In genomic region chr16:4957720-4958509, GRCh38 we compare ENCODE assay signal across 7 cellular contexts. TPM values are rescaled to one million over a fixed set of nuclear protein-coding genes. Genes with fewer than 3 reads are reported as not detected.
DNase-seq lines count a peak whose midpoint lies in the region; ATAC-seq and FAIRE-seq lines count a peak whose summit lies in the region.

Gene SEC14L5, plus strand, starts transcription at chr16:4958330. Its CDS starts 994 bp downstream, at chr16:4959324.

- H3K27ac Mint-ChIP-seq in immature natural killer cell, result no peak within 1 kb of the TSS

- H3K4me1 Mint-ChIP-seq in immature natural killer cell, result peaks cover 26 to 31% of the 10 kb centered on the region in 2 donors

- 1 to 3% (median 2%) methylated on average over 46 to 56 of the region's 56 CpGs for WGBS in small intestine, 3 donors

- no peaks in the 10 kb centered on the region for H3K4me1 ChIP-seq in small intestine (ENCODE audit: control insufficient read depth in 2 of 2, insufficient read depth in 1 of 2, low read depth in 1 of 2, low read length in 1 of 2)

- DNase-seq in GM18507 (ENCODE audit: extremely low spot score, insufficient read length, low read depth), result peak; percentile 94
- peak; percentile 98 for DNase-seq in NCI-H2227 (lab: John Stamatoyannopoulos, UW; ENCODE audit: unreplicated experiment)
- DNase-seq in activated CD4-positive, CD25-positive, alpha-beta regulatory T cell treated with anti-CD3 and anti-CD28 coated beads, Interleukin-2, amount 50 U/mL, for 16 hours (ENCODE audit: low read depth, low spot score), result peak; percentile 68
- peak; percentile 88 for DNase-seq in central memory CD4-positive, alpha-beta T cell
- peak; percentile 77 to 81 (median 77) for DNase-seq in immature natural killer cell
- DNase-seq in small intestine, result peak; percentile 100

- H3K36me3 Mint-ChIP-seq in immature natural killer cell, result no peaks in the 10 kb centered on the region

- H3K27ac ChIP-seq in small intestine (ENCODE audit: low read depth in 1 of 2, low read length in 1 of 2), result peak within 1 kb of the TSS; percentile 43 to 77

- H3K9me3 ChIP-seq in small intestine (ENCODE audit: control insufficient read depth, low read depth), result no peaks in the 10 kb centered on the region

- H3K4me3 ChIP-seq in small intestine (ENCODE audit: low read depth in 1 of 2, low read length in 2 of 2), result peak within 1 kb of the TSS in 1 of 2 donors; percentile 35

- peak within 1 kb of the TSS; percentile 75 to 83 (median 79) for H3K4me3 Mint-ChIP-seq in immature natural killer cell

- peaks cover 0 to 2% (median 0%) of the 10 kb centered on the region in 6 donors for H3K9me3 Mint-ChIP-seq in immature natural killer cell

- peaks cover 11 to 18% (median 13%) of the 10 kb centered on the region in 3 donors for H3K27me3 Mint-ChIP-seq in immature natural killer cell (ENCODE audit: low read depth in 3 of 3)

- H3K36me3 ChIP-seq in small intestine (ENCODE audit: control insufficient read depth in 2 of 2, insufficient read depth in 2 of 2, low read length in 2 of 2), result no peaks in the 10 kb centered on the region

- ATAC-seq in HG03097 (IDR thresholded peaks at IDR 0.05; ENCODE audit: low FRiP score, unreplicated experiment), result peak; percentile 66

- FAIRE-seq in GM18507 (lab: Jason Lieb, UNC), result peak; percentile 93
- FAIRE-seq in small intestine (lab: Jason Lieb, UNC), result no peak

- no peaks in the 10 kb centered on the region for H3K27me3 ChIP-seq in small intestine (ENCODE audit: control insufficient read depth in 2 of 2, insufficient read depth in 2 of 2, low read length in 2 of 2)

RNA-seq across cellular contexts. Expression of gene SEC14L5, which starts in this region (rescaled TPM):
- polyA plus RNA-seq in immature natural killer cell, result not detected
- under 1 TPM in 2 of 3 donors, not detected in 1; 0.16 to 0.27 TPM for polyA plus RNA-seq in small intestine

Comparison
In these comparisons a context has a peak if more than half of its experiments do, and no peak if none do; other contexts are left out.
1. Peak in DNase-seq in immature natural killer cell; RNA of the gene not detected or under 1 TPM.
2. Peak in DNase-seq and H3K27ac ChIP-seq in small intestine; RNA of the gene not detected or under 1 TPM.